Comparison of ENCODE assay signal across 24 cellular contexts in genomic region chr7:151840088-151840910, GRCh38. TPM values are rescaled to one million over a fixed set of nuclear protein-coding genes. Genes with fewer than 3 reads are reported as not detected.
DNase-seq lines count a peak whose midpoint lies in the region; ATAC-seq and TF ChIP-seq lines count a peak whose summit lies in the region.
"Had no signal": no experiment of that assay in that cellular context is flagged by ENCODE, and none has a peak within 500 bp of the region (broad histone marks: within the 10 kb centered on the region; RNA-seq: fewer than 3 reads in every experiment).

No MANE protein-coding gene starts in this region.

- H3K4me2 ChIP-seq in BLaER1 treated with 17β-estradiol and CSF1 and Interleukin-3, amounts not matched to agents 10 nM and 100 nM = peak overlapping the region; percentile 88 to 98 (median 96)
- H3K4me2 ChIP-seq: GM23338 had no signal

- CTCF ChIA-PET in CD4-positive, alpha-beta memory T cell (lab: Charles Lee; ENCODE audit: partially characterized antibody) = no interaction called here
- CTCF ChIA-PET in activated CD8-positive, alpha-beta T cell treated with anti-CD3 and anti-CD28 coated beads for 36 hours (lab: Charles Lee) = interaction anchor here (0.7 to 1.2 kb wide), 4 partner anchors 11 to 58 kb away, joined by 3 to 4 read pairs (median 3); no protein-coding TSS in a partner anchor
- CTCF ChIA-PET in naive thymus-derived CD4-positive, alpha-beta T cell (lab: Charles Lee) = no interaction called here

- H3K27ac Mint-ChIP-seq in CD4-positive, alpha-beta memory T cell = peak overlapping the region in 5 of 7 donors; percentile 74 to 90 (median 84)
- peak overlapping the region; percentile 87 for H3K27ac Mint-ChIP-seq in activated CD8-positive, alpha-beta T cell treated with anti-CD3 and anti-CD28 coated beads for 36 hours
- H3K27ac Mint-ChIP-seq in naive thymus-derived CD4-positive, alpha-beta T cell = peak overlapping the region in 8 of 9 donors; percentile 11 to 71 (median 59)
- H3K27ac Mint-ChIP-seq: endodermal cell, GM23338 had no signal

- H3K4me3 ChIP-seq in BLaER1 treated with 17β-estradiol and CSF1 and Interleukin-3, amounts not matched to agents 10 nM and 100 nM = peak overlapping the region in 6 of 10 experiments; percentile 33 to 51 (median 44); a peak in 6 of 20 replicates
- no peak overlapping the region for H3K4me3 ChIP-seq in CD4-positive, alpha-beta memory T cell (ENCODE audit: low read length in 2 of 2)
- H3K4me3 ChIP-seq in naive thymus-derived CD4-positive, alpha-beta T cell (ENCODE audit: low read length) = no peak overlapping the region
- H3K4me3 ChIP-seq: colonic mucosa, esophagus squamous epithelium, GM23338, mucosa of descending colon, SK-N-MC, tibial nerve had no signal

- no peak for TF ChIP-seq CTCF in activated CD8-positive, alpha-beta T cell treated with anti-CD3 and anti-CD28 coated beads for 36 hours (IDR thresholded peaks at IDR 0.05)

- intact Hi-C loops in CD4-positive, alpha-beta memory T cell (cut with micrococcal nuclease) = no loop called here
- intact Hi-C loops in activated CD8-positive, alpha-beta T cell treated with anti-CD3 and anti-CD28 coated beads for 36 hours (cut with micrococcal nuclease) = no loop called here
- intact Hi-C loops in naive thymus-derived CD4-positive, alpha-beta T cell (cut with micrococcal nuclease) = no loop called here

- H3K27me3 ChIP-seq in BLaER1 treated with 17β-estradiol and CSF1 and Interleukin-3, amounts not matched to agents 10 nM and 100 nM = no peaks in the 10 kb centered on the region
- H3K27me3 ChIP-seq in CD4-positive, alpha-beta memory T cell (ENCODE audit: insufficient read depth, low read length) = no peaks in the 10 kb centered on the region
- H3K27me3 ChIP-seq in naive thymus-derived CD4-positive, alpha-beta T cell (ENCODE audit: control insufficient read depth in 2 of 2, insufficient read depth in 2 of 2, low read length in 2 of 2) = no peaks in the 10 kb centered on the region
- H3K27me3 ChIP-seq: colonic mucosa, esophagus squamous epithelium, tibial nerve had no signal

- H3K9me3 ChIP-seq in BLaER1 treated with 17β-estradiol and CSF1 and Interleukin-3, amounts not matched to agents 10 nM and 100 nM (replicated peaks in 1 of 11) = no peaks in the 10 kb centered on the region
- no peaks in the 10 kb centered on the region for H3K9me3 ChIP-seq in CD4-positive, alpha-beta memory T cell (ENCODE audit: control insufficient read depth in 1 of 2, low read length in 2 of 2)
- no peaks in the 10 kb centered on the region for H3K9me3 ChIP-seq in naive thymus-derived CD4-positive, alpha-beta T cell (ENCODE audit: control insufficient read depth in 2 of 3, low read length in 3 of 3)
- H3K9me3 ChIP-seq: colonic mucosa, esophagus squamous epithelium, mucosa of descending colon, tibial nerve had no signal

- no peak for ATAC-seq in activated CD8-positive, alpha-beta T cell treated with anti-CD3 and anti-CD28 coated beads for 36 hours
- no peak for ATAC-seq in naive thymus-derived CD4-positive, alpha-beta T cell
- ATAC-seq: GM23338 had no signal

- H3K36me3 Mint-ChIP-seq in CD4-positive, alpha-beta memory T cell = peaks cover 6 to 10% of the 10 kb centered on the region in 2 donors
- no peaks in the 10 kb centered on the region for H3K36me3 Mint-ChIP-seq in activated CD8-positive, alpha-beta T cell treated with anti-CD3 and anti-CD28 coated beads for 36 hours (ENCODE audit: low read depth)
- H3K36me3 Mint-ChIP-seq in naive thymus-derived CD4-positive, alpha-beta T cell = peaks cover 0 to 21% (median 4%) of the 10 kb centered on the region in 5 donors

- no peak for DNase-seq in CD4-positive, alpha-beta memory T cell
- DNase-seq in activated CD8-positive, alpha-beta T cell treated with anti-CD3 and anti-CD28 coated beads for 36 hours = peak; percentile 10
- no peak for DNase-seq in naive thymus-derived CD4-positive, alpha-beta T cell
- DNase-seq in amniotic stem cell (lab: John Stamatoyannopoulos, UW) = no peak
- no peak for DNase-seq in SK-N-DZ (ENCODE audit: low spot score)
- no peak for DNase-seq in D341Med (ENCODE audit: low spot score)
- DNase-seq: activated CD4-positive, alpha-beta T cell treated with anti-CD3 and anti-CD28 coated beads for 4 hours; activated CD8-positive, alpha-beta memory T cell treated with anti-CD3 and anti-CD28 coated beads, Interleukin-2, amount 50 U/mL, for 48 hours; activated effector memory CD4-positive, alpha-beta T cell treated with anti-CD3 and anti-CD28 coated beads, Interleukin-2, amount 50 U/mL, for 16 hours; colonic mucosa; DMS79; endodermal cell; esophagus squamous epithelium; islet precursor cell; KG1; NCI-H1694 treated with DMSO at 0.1 percent for 48 hours; NCI-H2171 treated with DMSO at 0.1 percent for 48 hours; NCI-H524; T-helper 17 cell had no signal

- H3K27ac ChIP-seq in BLaER1 treated with 17β-estradiol and CSF1 and Interleukin-3, amounts not matched to agents 10 nM and 100 nM = peak overlapping the region in 9 of 11 experiments; percentile 33 to 85 (median 74); a peak in 13 of 22 replicates
- H3K27ac ChIP-seq in CD4-positive, alpha-beta memory T cell (ENCODE audit: low read depth, low read length) = no peak overlapping the region
- H3K27ac ChIP-seq in naive thymus-derived CD4-positive, alpha-beta T cell (ENCODE audit: low read depth, low read length) = no peak overlapping the region
- H3K27ac ChIP-seq: colonic mucosa, SK-N-MC, tibial nerve had no signal

- POLR2A ChIA-PET in CD4-positive, alpha-beta memory T cell (lab: Charles Lee; ENCODE audit: partially characterized antibody) = interaction anchor here (1.4 kb wide), 1 partner anchor 11 kb away, joined by 4 read pairs; no protein-coding TSS in a partner anchor
- POLR2A ChIA-PET in activated CD8-positive, alpha-beta T cell treated with anti-CD3 and anti-CD28 coated beads for 36 hours (lab: Charles Lee) = interaction anchor here (0.9 to 1.6 kb wide), 5 partner anchors 8 to 71 kb away, joined by 3 to 6 read pairs (median 4); partner anchors contain the start of gene PRKAG2
- POLR2A ChIA-PET in naive thymus-derived CD4-positive, alpha-beta T cell (lab: Charles Lee) = interaction anchor here (1.0 to 1.1 kb wide), 2 partner anchors 14 to 36 kb away, joined by 3 read pairs; no protein-coding TSS in a partner anchor

- no peaks in the 10 kb centered on the region for H3K9me3 Mint-ChIP-seq in CD4-positive, alpha-beta memory T cell
- no peaks in the 10 kb centered on the region for H3K9me3 Mint-ChIP-seq in activated CD8-positive, alpha-beta T cell treated with anti-CD3 and anti-CD28 coated beads for 36 hours
- H3K9me3 Mint-ChIP-seq in naive thymus-derived CD4-positive, alpha-beta T cell = no peaks in the 10 kb centered on the region
- H3K9me3 Mint-ChIP-seq: endodermal cell, GM23338 had no signal

- peaks cover 56 to 78% (median 64%) of the 10 kb centered on the region in 10 experiments for H3K4me1 ChIP-seq in BLaER1 treated with 17β-estradiol and CSF1 and Interleukin-3, amounts not matched to agents 10 nM and 100 nM
- H3K4me1 ChIP-seq in CD4-positive, alpha-beta memory T cell (ENCODE audit: insufficient read depth, low read length) = peaks cover 26% of the 10 kb centered on the region
- peaks cover 12 to 17% of the 10 kb centered on the region in 2 donors for H3K4me1 ChIP-seq in naive thymus-derived CD4-positive, alpha-beta T cell (ENCODE audit: control insufficient read depth in 2 of 2, insufficient read depth in 2 of 2, low read length in 2 of 2)
- H3K4me1 ChIP-seq: colonic mucosa had no signal

- H3K27me3 Mint-ChIP-seq in CD4-positive, alpha-beta memory T cell = no peaks in the 10 kb centered on the region
- H3K27me3 Mint-ChIP-seq in activated CD8-positive, alpha-beta T cell treated with anti-CD3 and anti-CD28 coated beads for 36 hours = no peaks in the 10 kb centered on the region
- H3K27me3 Mint-ChIP-seq in naive thymus-derived CD4-positive, alpha-beta T cell = no peaks in the 10 kb centered on the region
- H3K27me3 Mint-ChIP-seq: T-helper 17 cell had no signal

- H3K4me1 Mint-ChIP-seq in CD4-positive, alpha-beta memory T cell = peaks cover 15 to 41% (median 26%) of the 10 kb centered on the region in 4 donors
- H3K4me1 Mint-ChIP-seq in activated CD8-positive, alpha-beta T cell treated with anti-CD3 and anti-CD28 coated beads for 36 hours (ENCODE audit: low read depth) = peaks cover 19% of the 10 kb centered on the region
- peaks cover 13 to 38% (median 27%) of the 10 kb centered on the region in 7 donors for H3K4me1 Mint-ChIP-seq in naive thymus-derived CD4-positive, alpha-beta T cell

- peak overlapping the region in 6 of 11 experiments; percentile 63 to 76 (median 70); a peak in 8 of 22 replicates for H3K9ac ChIP-seq in BLaER1 treated with 17β-estradiol and CSF1 and Interleukin-3, amounts not matched to agents 10 nM and 100 nM

- no peaks in the 10 kb centered on the region for H4K20me1 ChIP-seq in BLaER1 treated with 17β-estradiol and CSF1 and Interleukin-3, amounts not matched to agents 10 nM and 100 nM

- peak overlapping the region in 6 of 8 donors; percentile 21 to 90 (median 68) for H3K4me3 Mint-ChIP-seq in CD4-positive, alpha-beta memory T cell
- H3K4me3 Mint-ChIP-seq in activated CD8-positive, alpha-beta T cell treated with anti-CD3 and anti-CD28 coated beads for 36 hours = no peak overlapping the region
- peak overlapping the region in 7 of 10 donors; percentile 47 to 84 (median 72) for H3K4me3 Mint-ChIP-seq in naive thymus-derived CD4-positive, alpha-beta T cell
- H3K4me3 Mint-ChIP-seq: endodermal cell, GM23338 had no signal

- H3K36me3 ChIP-seq in BLaER1 treated with 17β-estradiol and CSF1 and Interleukin-3, amounts not matched to agents 10 nM and 100 nM = no peaks in the 10 kb centered on the region
- H3K36me3 ChIP-seq in CD4-positive, alpha-beta memory T cell (ENCODE audit: insufficient read depth, low read length) = no peaks in the 10 kb centered on the region
- H3K36me3 ChIP-seq in naive thymus-derived CD4-positive, alpha-beta T cell (ENCODE audit: control insufficient read depth in 2 of 3, insufficient read depth in 3 of 3, low read length in 3 of 3) = peaks cover 0 to 9% (median 0%) of the 10 kb centered on the region in 3 experiments
- H3K36me3 ChIP-seq: colonic mucosa, esophagus squamous epithelium had no signal

RNA-seq across cellular contexts. Expression of gene PRKAG2, which starts 36.6 kb away (rescaled TPM):
- total RNA-seq in CD4-positive, alpha-beta memory T cell = 10 to 100 TPM; 60.4 to 61.0 TPM
- 10 to 100 TPM; 27.4 to 34.4 TPM for polyA plus RNA-seq in CD4-positive, alpha-beta memory T cell
- total RNA-seq in activated CD8-positive, alpha-beta T cell treated with anti-CD3 and anti-CD28 coated beads for 36 hours = 10 to 100 TPM; 17.0 to 19.2 TPM
- total RNA-seq in naive thymus-derived CD4-positive, alpha-beta T cell = 10 to 100 TPM; 15.0 to 74.4 (median 66.1) TPM
- 10 to 100 TPM; 25.5 to 35.6 TPM for polyA plus RNA-seq in naive thymus-derived CD4-positive, alpha-beta T cell
- polyA plus RNA-seq in SK-N-DZ (2014; cell fraction: cytosol; rRNA removed) = 1.8 and 2.2 TPM in 2 replicates
- polyA plus RNA-seq in SK-N-DZ (2014; cell fraction: nucleus; rRNA removed) = 7.7 and 9.3 TPM in 2 replicates

Comparison
In these comparisons a context has a peak if more than half of its experiments do, and no peak if none do; other contexts are left out.
1. H3K27ac ChIP-seq: peak in BLaER1 treated with 17β-estradiol and CSF1 and Interleukin-3, amounts not matched to agents 10 nM and 100 nM (9 of 11); none in CD4-positive, alpha-beta memory T cell (single experiment) and naive thymus-derived CD4-positive, alpha-beta T cell (single experiment).
2. H3K4me3 ChIP-seq: peak in BLaER1 treated with 17β-estradiol and CSF1 and Interleukin-3, amounts not matched to agents 10 nM and 100 nM (6 of 10); none in CD4-positive, alpha-beta memory T cell (0 of 2) and naive thymus-derived CD4-positive, alpha-beta T cell (single experiment).
3. Peak in every context shown above with its lines, with median percentiles within 50 percentile points of each other: H3K27ac Mint-ChIP-seq.